Comparison of ENCODE assay signal across 10 cellular contexts in genomic region chr11:72753341-72754148, GRCh38. TPM values are rescaled to one million over a fixed set of nuclear protein-coding genes. Genes with fewer than 3 reads are reported as not detected.
DNase-seq lines count a peak whose midpoint lies in the region; ATAC-seq, FAIRE-seq and TF ChIP-seq lines count a peak whose summit lies in the region.
"Had no signal": no experiment of that assay in that cellular context is flagged by ENCODE, and none has a peak within 500 bp of the region (broad histone marks: within the 10 kb centered on the region; RNA-seq: fewer than 3 reads in every experiment).

No MANE protein-coding gene starts in this region.

- peaks cover 27% of the 10 kb centered on the region for H3K4me1 ChIP-seq in A549

- H3K9me3 ChIP-seq in A549: no peaks in the 10 kb centered on the region

- TF ChIP-seq RAD21 in A549 (conservative IDR thresholded peaks at IDR 0.05 in 1 of 2, IDR thresholded peaks at IDR 0.05 in 1 of 2): no peak

- intact Hi-C loops in activated T-helper 2 cell treated with anti-CD3 and anti-CD28 coated beads, Interferon-gamma antibody, Interleukin-2, Interleukin-4, amounts not matched to agents 10 μg/mL and 5 μg/mL and 100 μg/mL, durations not matched to agents 14 hours and 24 hours and 36 hours (cut with micrococcal nuclease): loop anchor here (2.0 kb wide), 1 partner anchor 61 kb away; the partner anchor contains the start of gene ATG16L2

- WGBS in A549 (ENCODE audit: missing lambda C conversion rate): 85% methylated on average over 9 of the region's 9 CpGs

- TF ChIP-seq CTCF in A549 (IDR thresholded peaks at IDR 0.05) (0 out of 3 replicates have a peak, but pooled peaks have one; percentile 5), GM13977 (IDR thresholded peaks at IDR 0.05; ENCODE audit: extremely low read depth, insufficient read depth, missing control alignments) (peak; percentile 11)

- no peak for TF ChIP-seq POLR2A in A549 (IDR thresholded peaks at IDR 0.05; ENCODE audit: low read length)

- H3K36me3 Mint-ChIP-seq in activated T-helper 2 cell treated with anti-CD3 and anti-CD28 coated beads, Interferon-gamma antibody, Interleukin-2, Interleukin-4, amounts not matched to agents 10 μg/mL and 5 μg/mL and 100 μg/mL, durations not matched to agents 14 hours and 24 hours and 36 hours (ENCODE audit: low read depth): no peaks in the 10 kb centered on the region

- H3K9me3 Mint-ChIP-seq in activated T-helper 2 cell treated with anti-CD3 and anti-CD28 coated beads, Interferon-gamma antibody, Interleukin-2, Interleukin-4, amounts not matched to agents 10 μg/mL and 5 μg/mL and 100 μg/mL, durations not matched to agents 14 hours and 24 hours and 36 hours: no peaks in the 10 kb centered on the region

- H3K27me3 Mint-ChIP-seq in activated T-helper 2 cell treated with anti-CD3 and anti-CD28 coated beads, Interferon-gamma antibody, Interleukin-2, Interleukin-4, amounts not matched to agents 10 μg/mL and 5 μg/mL and 100 μg/mL, durations not matched to agents 14 hours and 24 hours and 36 hours (ENCODE audit: low read depth): no peaks in the 10 kb centered on the region

- H3K4me1 Mint-ChIP-seq in activated T-helper 2 cell treated with anti-CD3 and anti-CD28 coated beads, Interferon-gamma antibody, Interleukin-2, Interleukin-4, amounts not matched to agents 10 μg/mL and 5 μg/mL and 100 μg/mL, durations not matched to agents 14 hours and 24 hours and 36 hours (ENCODE audit: low read depth): peaks cover 20% of the 10 kb centered on the region

- ATAC-seq in A549 (peak in 1 of 2 experiments; percentile 5; a peak in 3 of 6 replicates), left lobe of liver (peak; percentile 27)

- no peak for FAIRE-seq in A549 (lab: Jason Lieb, UNC)

- peak overlapping the region; percentile 96 for H3K4me3 Mint-ChIP-seq in activated T-helper 2 cell treated with anti-CD3 and anti-CD28 coated beads, Interferon-gamma antibody, Interleukin-2, Interleukin-4, amounts not matched to agents 10 μg/mL and 5 μg/mL and 100 μg/mL, durations not matched to agents 14 hours and 24 hours and 36 hours (ENCODE audit: low read depth)

- H3K27ac ChIP-seq in A549: peak overlapping the region in 1 of 2 experiments; percentile 91; a peak in 2 of 6 replicates

- CTCF ChIA-PET in A549 (lab: Yijun Ruan, JAX): interaction anchor here (1.1 to 1.9 kb wide), 4 partner anchors 10 to 40 kb away, joined by 3 to 14 read pairs (median 5); partner anchors contain the start of gene STARD10

- POLR2A ChIA-PET in A549 (lab: Yijun Ruan, JAX): no interaction called here

- no peak for DNase-seq in A549 (ENCODE audit: low read depth in 1 of 2, low spot score in 1 of 2)
- DNase-seq in GM13977 (ENCODE audit: low spot score): no peak
- DNase-seq in activated T-helper 2 cell treated with anti-CD3 and anti-CD28 coated beads, Interferon-gamma antibody, Interleukin-2, Interleukin-4, amounts not matched to agents 10 μg/mL and 5 μg/mL and 100 μg/mL, durations not matched to agents 14 hours and 24 hours and 36 hours (ENCODE audit: low spot score): no peak
- DNase-seq in left lobe of liver (ENCODE audit: low spot score): peak; percentile 51
- DNase-seq in dedifferentiated amniotic fluid mesenchymal stem cell (ENCODE audit: extremely low spot score): no peak
- DNase-seq in mucosa of gallbladder (ENCODE audit: low spot score): no peak
- DNase-seq in dermis blood vessel endothelial cell: no peak
- DNase-seq in activated CD4-positive, alpha-beta T cell treated with anti-CD3 and anti-CD28 coated beads for 1 hour: no peak
- DNase-seq: NCI-H2081; stimulated activated naive CD4-positive, alpha-beta T cell treated with Interleukin-2 at 50 U/mL for 16 hours had no signal

- no peak overlapping the region for H3K4me3 ChIP-seq in A549

- no peak for TF ChIP-seq EP300 in A549 (IDR thresholded peaks at IDR 0.05)

- H3K4me2 ChIP-seq in A549: no peak overlapping the region; the same call in 2 of the 3 replicates

- no peak overlapping the region for H3K27ac Mint-ChIP-seq in activated T-helper 2 cell treated with anti-CD3 and anti-CD28 coated beads, Interferon-gamma antibody, Interleukin-2, Interleukin-4, amounts not matched to agents 10 μg/mL and 5 μg/mL and 100 μg/mL, durations not matched to agents 14 hours and 24 hours and 36 hours

- in situ Hi-C loops in GM13977 (cut with MboI; ENCODE audit: low pct_unique_long_range_greater_than_20kb, low sequenced_read_pairs, unreplicated experiment): no loop called here

TF ChIP-seq in A549, 52 proteins besides CTCF, POLR2A, EP300 and RAD21:
- TF ChIP-seq JUNB (IDR thresholded peaks at IDR 0.05) (no peak), MYC (IDR thresholded peaks at IDR 0.05; ENCODE audit: borderline replicate concordance, low read length) (no peak)
TF ChIP-seq in A549: peak in this region for 0.

RNA-seq across cellular contexts. Expression of gene ARAP1, which starts 1.3 kb away (rescaled TPM):
- polyA plus RNA-seq in A549 (2011; rRNA removed): 28.9 and 29.5 TPM in 2 replicates
- polyA plus RNA-seq in A549 (2012; cell fraction: cytosol; rRNA removed): 31.6 and 32.7 TPM in 2 replicates
- polyA plus RNA-seq in A549 (2012; cell fraction: nucleus; rRNA removed): 105 and 129 TPM in 2 replicates
- 26.2 to 32.8 TPM (median 30.1 TPM) in 3 replicates for polyA plus RNA-seq in A549 (2017; fragmentation: RNase III; extraction: RNeasy Plus Mini Kit Qiagen cat#74134 plus additional on column Dnase treatment)
- polyA minus RNA-seq in A549 (2011; rRNA and poly(A)+ RNA removed): 43.3 and 61.6 TPM in 2 replicates
- 95.2 and 96.2 TPM in 2 replicates for total RNA-seq in activated T-helper 2 cell treated with anti-CD3 and anti-CD28 coated beads, Interferon-gamma antibody, Interleukin-2, Interleukin-4, amounts not matched to agents 10 μg/mL and 5 μg/mL and 100 μg/mL, durations not matched to agents 14 hours and 24 hours and 36 hours
- 37.5 TPM for total RNA-seq in left lobe of liver
- total RNA-seq in mucosa of gallbladder: 129 TPM
- 80.0 and 127 TPM in 2 replicates for total RNA-seq in dermis blood vessel endothelial cell

RNA-seq across cellular contexts. Expression of gene STARD10, which starts 40.3 kb away (rescaled TPM):
- polyA plus RNA-seq in A549 (2011; rRNA removed) (21.2 and 25.0 TPM in 2 replicates), A549 (2017; fragmentation: RNase III; extraction: RNeasy Plus Mini Kit Qiagen cat#74134 plus additional on column Dnase treatment) (21.1 to 23.2 TPM (median 23.0 TPM) in 3 replicates)
- polyA plus RNA-seq in A549 (2012; cell fraction: cytosol; rRNA removed): 34.1 and 35.8 TPM in 2 replicates
- 21.1 and 22.5 TPM in 2 replicates for polyA plus RNA-seq in A549 (2012; cell fraction: nucleus; rRNA removed)
- 31.6 and 39.6 TPM in 2 replicates for polyA minus RNA-seq in A549 (2011; rRNA and poly(A)+ RNA removed)
- 10.7 and 16.0 TPM in 2 replicates for total RNA-seq in activated T-helper 2 cell treated with anti-CD3 and anti-CD28 coated beads, Interferon-gamma antibody, Interleukin-2, Interleukin-4, amounts not matched to agents 10 μg/mL and 5 μg/mL and 100 μg/mL, durations not matched to agents 14 hours and 24 hours and 36 hours
- total RNA-seq in left lobe of liver (493 TPM), mucosa of gallbladder (540 TPM), dermis blood vessel endothelial cell (35.7 and 60.4 TPM in 2 replicates)
